In the genomic region with DNA sequence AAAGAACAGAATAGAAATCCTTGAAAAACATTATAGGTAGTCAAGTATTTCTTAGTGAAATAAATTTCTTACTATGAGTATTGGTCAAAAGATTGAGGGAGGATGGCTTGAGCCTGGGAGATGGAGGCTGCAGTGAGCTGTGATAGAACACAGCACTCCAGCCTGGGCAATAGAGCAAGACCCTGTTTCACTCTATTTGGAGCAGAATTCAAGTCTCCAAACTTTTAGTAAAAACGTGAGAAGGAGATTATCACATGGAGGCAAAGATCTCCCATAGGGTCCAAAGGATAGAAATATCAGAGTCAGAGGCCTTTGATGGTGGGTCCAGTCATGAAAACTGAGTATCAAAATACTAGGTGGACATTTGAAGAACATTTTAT, we compare ENCODE assay signal across 10 cellular contexts. TPM values are rescaled to one million over a fixed set of nuclear protein-coding genes. Genes with fewer than 3 reads are reported as not detected.
DNase-seq lines count a peak whose midpoint lies in the region; ATAC-seq, FAIRE-seq and TF ChIP-seq lines count a peak whose summit lies in the region.
"Had no signal": no experiment of that assay in that cellular context is flagged by ENCODE, and none has a peak within 500 bp of the region (broad histone marks: within the 10 kb centered on the region; RNA-seq: fewer than 3 reads in every experiment).

No MANE protein-coding gene starts in this region.

- H3K9me1 ChIP-seq in K562 (ENCODE audit: control insufficient read depth, insufficient read depth, low read length) = no peaks in the 10 kb centered on the region

- peak overlapping the region; percentile 48 to 85 (median 62) for H3K27ac Mint-ChIP-seq in CD4-positive, CD25-positive, alpha-beta regulatory T cell
- peak overlapping the region in 9 of 10 donors; percentile 73 to 100 (median 98) for H3K27ac Mint-ChIP-seq in naive thymus-derived CD8-positive, alpha-beta T cell

- no peaks in the 10 kb centered on the region for H3K27me3 ChIP-seq in CD4-positive, CD25-positive, alpha-beta regulatory T cell (ENCODE audit: control insufficient read depth, insufficient read depth, low read length)
- H3K27me3 ChIP-seq in HUES48 (ENCODE audit: control insufficient read depth, insufficient read depth, low read length) (no peaks in the 10 kb centered on the region), K562 (ENCODE audit: control insufficient read depth in 2 of 2, insufficient read depth in 2 of 2, low read length in 2 of 2) (no peaks in the 10 kb centered on the region)

- H3K36me3 Mint-ChIP-seq in CD4-positive, CD25-positive, alpha-beta regulatory T cell = peaks cover 20% of the 10 kb centered on the region
- peaks cover 29 to 31% (median 30%) of the 10 kb centered on the region in 3 donors for H3K36me3 Mint-ChIP-seq in naive thymus-derived CD8-positive, alpha-beta T cell

- H3K36me3 ChIP-seq in CD4-positive, CD25-positive, alpha-beta regulatory T cell (ENCODE audit: control insufficient read depth, insufficient read depth, low read length) = peaks cover 7% of the 10 kb centered on the region
- H3K36me3 ChIP-seq in HUES48 (ENCODE audit: control insufficient read depth, insufficient read depth, low read length) (peaks cover 10% of the 10 kb centered on the region), K562 (ENCODE audit: control insufficient read depth, insufficient read depth, low read length) (peaks cover 20% of the 10 kb centered on the region)

- H3K79me2 ChIP-seq in K562 (ENCODE audit: control insufficient read depth, insufficient read depth, low read length) = peaks cover 46% of the 10 kb centered on the region

- TF ChIP-seq CTCF in K562 (IDR thresholded peaks at IDR 0.05 in 2 of 3, conservative IDR thresholded peaks at IDR 0.05 in 1 of 3; ENCODE audit: insufficient read depth in 2 of 3, low read depth in 1 of 3, low read length in 3 of 3) = no peak

- H4K20me1 ChIP-seq in K562 (replicated peaks; ENCODE audit: control insufficient read depth, insufficient read depth, low read length) = peaks cover 14% of the 10 kb centered on the region; the same call in 1 of the 2 replicates

- peak overlapping the region; percentile 90 for H3K4me2 ChIP-seq in K562 (ENCODE audit: insufficient read depth, low read length)

- H2AFZ ChIP-seq in K562 (ENCODE audit: low read depth, low read length) = peak overlapping the region; percentile 100

- peaks cover 0 to 10% of the 10 kb centered on the region in 2 experiments for H3K9me3 ChIP-seq in CD4-positive, CD25-positive, alpha-beta regulatory T cell (ENCODE audit: control insufficient read depth in 2 of 2, low read length in 2 of 2)
- peaks cover 11% of the 10 kb centered on the region for H3K9me3 ChIP-seq in HUES48 (ENCODE audit: control insufficient read depth, insufficient read depth, low read length)
- 0 out of 2 replicates have a peak, but pooled peaks cover 4% of the 10 kb centered on the region for H3K9me3 ChIP-seq in K562 (replicated peaks; ENCODE audit: control insufficient read depth, insufficient read depth, low read depth, low read length)

- POLR2A ChIA-PET in K562 (lab: Yijun Ruan, JAX) = interaction anchor here (1.0 to 4.1 kb wide), 14 partner anchors 9 to 362 kb away, joined by 3 to 35 read pairs (median 4); partner anchors contain the start of gene MYL12B
- POLR2A ChIA-PET in naive thymus-derived CD8-positive, alpha-beta T cell (lab: Charles Lee) = interaction anchor here (1.4 to 9.6 kb wide), 7 partner anchors 11 to 246 kb away, joined by 4 to 244 read pairs (median 5); partner anchors contain the start of genes LPIN2, MYL12B and TGIF1

- FAIRE-seq in K562 (lab: Jason Lieb, UNC) = no peak

- H3K4me3 Mint-ChIP-seq in CD4-positive, CD25-positive, alpha-beta regulatory T cell = peak overlapping the region; percentile 94 to 99 (median 98)
- peak overlapping the region; percentile 84 to 98 (median 96) for H3K4me3 Mint-ChIP-seq in naive thymus-derived CD8-positive, alpha-beta T cell

- ATAC-seq in CD4-positive, CD25-positive, alpha-beta regulatory T cell (ENCODE audit: low read depth in 2 of 2) = no peak
- ATAC-seq in K562 (no peak), GM21367 (IDR thresholded peaks at IDR 0.05; ENCODE audit: unreplicated experiment) (no peak), HG03460 (IDR thresholded peaks at IDR 0.05; ENCODE audit: unreplicated experiment) (no peak)
- ATAC-seq in naive thymus-derived CD8-positive, alpha-beta T cell = no peak

- no TSS peak for BruUV-seq in K562 (replicated peaks; lab: Mats Ljungman, UMichigan)

- peaks cover 10 to 41% (median 20%) of the 10 kb centered on the region in 4 donors for H3K4me1 Mint-ChIP-seq in CD4-positive, CD25-positive, alpha-beta regulatory T cell
- peaks cover 18 to 34% (median 27%) of the 10 kb centered on the region in 4 donors for H3K4me1 Mint-ChIP-seq in naive thymus-derived CD8-positive, alpha-beta T cell

- H3K9me3 Mint-ChIP-seq in CD4-positive, CD25-positive, alpha-beta regulatory T cell = peaks cover 0 to 11% (median 1%) of the 10 kb centered on the region in 7 donors
- H3K9me3 Mint-ChIP-seq in naive thymus-derived CD8-positive, alpha-beta T cell = peaks cover 0 to 33% (median 7%) of the 10 kb centered on the region in 9 donors

- H3K27ac ChIP-seq in CD4-positive, CD25-positive, alpha-beta regulatory T cell (ENCODE audit: insufficient read depth, low read length, poor library complexity, severe bottlenecking) = peak overlapping the region; percentile 1
- no peak overlapping the region for H3K27ac ChIP-seq in HUES48 (ENCODE audit: low read depth, low read length)
- peak overlapping the region; percentile 100; the same call in 1 of the 3 replicates for H3K27ac ChIP-seq in K562 (ENCODE audit: extremely low read depth, low read depth, low read length)

- WGBS in K562 (ENCODE audit: insufficient coverage, low coverage, missing lambda C conversion rate) = 11% methylated on average over 1 of the region's 1 CpG

- peaks cover 35% of the 10 kb centered on the region for H3K4me1 ChIP-seq in CD4-positive, CD25-positive, alpha-beta regulatory T cell (ENCODE audit: control insufficient read depth, insufficient read depth, low read length, poor library complexity, severe bottlenecking)
- H3K4me1 ChIP-seq in HUES48 (ENCODE audit: control insufficient read depth, insufficient read depth, low read length) (peaks cover 12% of the 10 kb centered on the region), K562 (replicated peaks in 1 of 2; ENCODE audit: control insufficient read depth in 2 of 2, insufficient read depth in 2 of 2, low read length in 2 of 2) (peaks cover 3 to 6% of the 10 kb centered on the region in 2 experiments; a peak in 3 of 5 replicates)

- no peak for DNase-seq in CD4-positive, CD25-positive, alpha-beta regulatory T cell
- DNase-seq in K562 (ENCODE audit: extremely low read depth in 1 of 4, low spot score in 3 of 4) (no peak), DMS153 (lab: John Stamatoyannopoulos, UW) (no peak), erythroblast (lab: John Stamatoyannopoulos, UW) (no peak)
- no peak for DNase-seq in naive thymus-derived CD8-positive, alpha-beta T cell
- DNase-seq: activated CD4-positive, alpha-beta T cell treated with anti-CD3 and anti-CD28 coated beads, Interleukin-2, amount 50 U/mL, for 48 hours; cortex of kidney had no signal

- in situ Hi-C loops in K562 (cut with MboI) = loop anchor here (5.0 kb wide), 1 partner anchor 303 kb away; no protein-coding TSS in a partner anchor

- no peak for TF ChIP-seq POLR2A in K562 (conservative IDR thresholded peaks at IDR 0.05)
- TF ChIP-seq POLR2A in erythroblast (IDR thresholded peaks at IDR 0.05; ENCODE audit: low read length) = no peak

- H3K4me3 ChIP-seq in CD4-positive, CD25-positive, alpha-beta regulatory T cell (ENCODE audit: low read depth, low read length) = peak overlapping the region; percentile 10
- H3K4me3 ChIP-seq in HUES48 (ENCODE audit: low read depth, low read length) (peak overlapping the region; percentile 45), K562 (peak overlapping the region; percentile 92)

- H3K27me3 Mint-ChIP-seq in CD4-positive, CD25-positive, alpha-beta regulatory T cell = no peaks in the 10 kb centered on the region
- H3K27me3 Mint-ChIP-seq in naive thymus-derived CD8-positive, alpha-beta T cell = no peaks in the 10 kb centered on the region

- no peak for TF ChIP-seq EP300 in K562 (IDR thresholded peaks at IDR 0.05; ENCODE audit: low read length)

- CTCF ChIA-PET in K562 (lab: Yijun Ruan, JAX; ENCODE audit: low intra/inter-chr PET ratio) = interaction anchor here (0.5 to 4.3 kb wide), 7 partner anchors 201 to 479 kb away, joined by 3 to 64 read pairs (median 3); no protein-coding TSS in a partner anchor

- intact Hi-C loops in K562 (cut with micrococcal nuclease) = loop anchor here (1.0 to 5.0 kb wide), 2 partner anchors 73 to 251 kb away; no protein-coding TSS in a partner anchor

- no peak for TF ChIP-seq RAD21 in K562 (CRISPR knock-in tag; conservative IDR thresholded peaks at IDR 0.05 in 1 of 2, IDR thresholded peaks at IDR 0.05 in 1 of 2)

- H3K9ac ChIP-seq in HUES48 (ENCODE audit: low read depth, low read length) (no peak overlapping the region), K562 (ENCODE audit: insufficient read depth in 1 of 2, low read depth in 2 of 2, low read length in 2 of 2) (peak overlapping the region in 1 of 2 experiments; percentile 99; a peak in 2 of 4 replicates)

RNA-seq across cellular contexts. Expression of gene MYL12A, which starts 2.4 kb away (rescaled TPM):
- total RNA-seq in CD4-positive, CD25-positive, alpha-beta regulatory T cell = 382 TPM
- polyA plus RNA-seq in CD4-positive, CD25-positive, alpha-beta regulatory T cell = 1,000 to 10,000 TPM; 2,262 to 2,381 (median 2,361) TPM
- total RNA-seq in K562 (2011; cell fraction: chromatin; rRNA removed; ENCODE audit: low replicate concordance) = 123 and 212 TPM in 2 replicates
- total RNA-seq in K562 (2011; cell fraction: nucleolus; rRNA removed) = 138 and 168 TPM in 2 replicates
- total RNA-seq in K562 (2011; cell fraction: nucleoplasm; rRNA removed) = 206 and 258 TPM in 2 replicates
- total RNA-seq in K562 (2014; rRNA removed) (426 and 468 TPM in 2 replicates), K562 (2014; rRNA removed; fragmentation: Illumina TruSeq; extraction: Trizol) (562 and 622 TPM in 2 replicates), K562 (2015; rRNA removed; fragmentation: Illumina TruSeq; extraction: Trizol) (508 and 559 TPM in 2 replicates), K562 (2021) (308 TPM in 2 replicates)
- polyA plus RNA-seq in K562 (2011; rRNA removed) (714 and 790 TPM in 2 replicates), K562 (2014; fragmentation: Illumina TruSeq; extraction: Trizol) (471 and 510 TPM in 2 replicates), K562 (2014; fragmentation: Nextera tagmentation; extraction: Ambion mirVana) (1,000 to 10,000 TPM in 1 of 2 experiments, 100 to 1,000 TPM in 1; 837 to 1,031 TPM), K562 (2014; rRNA removed) (365 and 466 TPM in 2 replicates)
- 163 and 438 TPM in 2 replicates for polyA plus RNA-seq in K562 (2011; cell fraction: cytosol; rRNA removed)
- polyA plus RNA-seq in K562 (2011; cell fraction: nucleus; rRNA removed) = 127 and 293 TPM in 2 replicates
- 525 and 687 TPM in 2 replicates for polyA plus RNA-seq in K562 (2012)
- polyA minus RNA-seq in K562 (2011; rRNA and poly(A)+ RNA removed) = 571 and 811 TPM in 2 replicates
- polyA minus RNA-seq in K562 (2011; cell fraction: cytosol; rRNA and poly(A)+ RNA removed) = 177 and 220 TPM in 2 replicates
- 135 and 263 TPM in 2 replicates for polyA minus RNA-seq in K562 (2011; cell fraction: nucleus; rRNA and poly(A)+ RNA removed)
- total RNA-seq in naive thymus-derived CD8-positive, alpha-beta T cell = 100 to 1,000 TPM; 432 to 443 TPM
- 1,000 to 10,000 TPM; 2,292 to 2,558 (median 2,421) TPM for polyA plus RNA-seq in naive thymus-derived CD8-positive, alpha-beta T cell

RNA-seq across cellular contexts. Expression of gene MYL12B, which starts 16.8 kb away (rescaled TPM):
- 168 TPM for total RNA-seq in CD4-positive, CD25-positive, alpha-beta regulatory T cell
- 1,000 to 10,000 TPM in 2 of 4 donors, 100 to 1,000 TPM in 2; 980 to 1,134 (median 1,024) TPM for polyA plus RNA-seq in CD4-positive, CD25-positive, alpha-beta regulatory T cell
- total RNA-seq in K562 (2011; cell fraction: chromatin; rRNA removed; ENCODE audit: low replicate concordance) = 18.4 and 30.7 TPM in 2 replicates
- total RNA-seq in K562 (2011; cell fraction: nucleolus; rRNA removed) = 35.7 and 36.0 TPM in 2 replicates
- total RNA-seq in K562 (2011; cell fraction: nucleoplasm; rRNA removed) = 40.3 and 46.9 TPM in 2 replicates
- total RNA-seq in K562 (2014; rRNA removed) = 220 and 238 TPM in 2 replicates
- total RNA-seq in K562 (2014; rRNA removed; fragmentation: Illumina TruSeq; extraction: Trizol) = 478 and 512 TPM in 2 replicates
- 357 and 396 TPM in 2 replicates for total RNA-seq in K562 (2015; rRNA removed; fragmentation: Illumina TruSeq; extraction: Trizol)
- total RNA-seq in K562 (2021) = 242 and 256 TPM in 2 replicates
- 531 and 554 TPM in 2 replicates for polyA plus RNA-seq in K562 (2011; rRNA removed)
- polyA plus RNA-seq in K562 (2011; cell fraction: cytosol; rRNA removed) = 196 and 355 TPM in 2 replicates
- 72.1 and 160 TPM in 2 replicates for polyA plus RNA-seq in K562 (2011; cell fraction: nucleus; rRNA removed)
- polyA plus RNA-seq in K562 (2012) = 338 and 426 TPM in 2 replicates
- polyA plus RNA-seq in K562 (2014; fragmentation: Illumina TruSeq; extraction: Trizol) = 451 and 463 TPM in 2 replicates
- 100 to 1,000 TPM; 913 to 995 TPM for polyA plus RNA-seq in K562 (2014; fragmentation: Nextera tagmentation; extraction: Ambion mirVana)
- 270 and 274 TPM in 2 replicates for polyA plus RNA-seq in K562 (2014; rRNA removed)
- polyA minus RNA-seq in K562 (2011; rRNA and poly(A)+ RNA removed) = 343 and 432 TPM in 2 replicates
- polyA minus RNA-seq in K562 (2011; cell fraction: cytosol; rRNA and poly(A)+ RNA removed) = 128 and 163 TPM in 2 replicates
- 25.4 and 59.0 TPM in 2 replicates for polyA minus RNA-seq in K562 (2011; cell fraction: nucleus; rRNA and poly(A)+ RNA removed)
- 100 to 1,000 TPM; 184 to 194 TPM for total RNA-seq in naive thymus-derived CD8-positive, alpha-beta T cell
- 100 to 1,000 TPM; 828 to 956 (median 830) TPM for polyA plus RNA-seq in naive thymus-derived CD8-positive, alpha-beta T cell

RNA-seq across cellular contexts. Expression of gene MYOM1, which starts 25.4 kb away (rescaled TPM):
- total RNA-seq in CD4-positive, CD25-positive, alpha-beta regulatory T cell = 1.4 TPM
- under 1 TPM; 0.03 to 0.68 (median 0.49) TPM for polyA plus RNA-seq in CD4-positive, CD25-positive, alpha-beta regulatory T cell
- total RNA-seq in K562 (2011; cell fraction: chromatin; rRNA removed; ENCODE audit: low replicate concordance) = 0.44 and 1.2 TPM in 2 replicates
- 0.17 and 0.26 TPM in 2 replicates for total RNA-seq in K562 (2011; cell fraction: nucleolus; rRNA removed)
- 0.15 and 0.29 TPM in 2 replicates for total RNA-seq in K562 (2011; cell fraction: nucleoplasm; rRNA removed)
- total RNA-seq in K562 (2014; rRNA removed) (0.41 and 0.59 TPM in 2 replicates), K562 (2014; rRNA removed; fragmentation: Illumina TruSeq; extraction: Trizol) (0.22 and 0.29 TPM in 2 replicates), K562 (2015; rRNA removed; fragmentation: Illumina TruSeq; extraction: Trizol) (0.47 and 0.64 TPM in 2 replicates), K562 (2021) (0.29 and 0.35 TPM in 2 replicates)
- polyA plus RNA-seq in K562 (2011; rRNA removed) (0.06 and 0.16 TPM in 2 replicates), K562 (2014; fragmentation: Illumina TruSeq; extraction: Trizol) (0.25 and 0.71 TPM in 2 replicates), K562 (2014; fragmentation: Nextera tagmentation; extraction: Ambion mirVana) (under 1 TPM; 0.01 to 0.03 TPM), K562 (2014; rRNA removed) (0.32 and 0.62 TPM in 2 replicates)
- polyA plus RNA-seq in K562 (2011; cell fraction: cytosol; rRNA removed) = 0.06 and 0.15 TPM in 2 replicates
- 0.26 and 0.32 TPM in 2 replicates for polyA plus RNA-seq in K562 (2011; cell fraction: nucleus; rRNA removed)
- 0.44 and 1.8 TPM in 2 replicates for polyA plus RNA-seq in K562 (2012)
- 0.25 and 0.30 TPM in 2 replicates for polyA minus RNA-seq in K562 (2011; rRNA and poly(A)+ RNA removed)
- 0.18 and 0.19 TPM in 2 replicates for polyA minus RNA-seq in K562 (2011; cell fraction: cytosol; rRNA and poly(A)+ RNA removed)
- 0.13 and 0.33 TPM in 2 replicates for polyA minus RNA-seq in K562 (2011; cell fraction: nucleus; rRNA and poly(A)+ RNA removed)
- total RNA-seq in naive thymus-derived CD8-positive, alpha-beta T cell = 1 to 10 TPM; 5.5 to 5.6 TPM
- 1 to 10 TPM in 1 of 3 donors, under 1 TPM in 2; 0.52 to 1.5 (median 0.88) TPM for polyA plus RNA-seq in naive thymus-derived CD8-positive, alpha-beta T cell

Comparison
In these comparisons a context has a peak if more than half of its experiments do, and no peak if none do; other contexts are left out.
1. H3K4me3 ChIP-seq: peak in every context shown above with its lines; median percentile 92 in K562; 45 in HUES48; 10 in CD4-positive, CD25-positive, alpha-beta regulatory T cell.